In the genomic region with DNA sequence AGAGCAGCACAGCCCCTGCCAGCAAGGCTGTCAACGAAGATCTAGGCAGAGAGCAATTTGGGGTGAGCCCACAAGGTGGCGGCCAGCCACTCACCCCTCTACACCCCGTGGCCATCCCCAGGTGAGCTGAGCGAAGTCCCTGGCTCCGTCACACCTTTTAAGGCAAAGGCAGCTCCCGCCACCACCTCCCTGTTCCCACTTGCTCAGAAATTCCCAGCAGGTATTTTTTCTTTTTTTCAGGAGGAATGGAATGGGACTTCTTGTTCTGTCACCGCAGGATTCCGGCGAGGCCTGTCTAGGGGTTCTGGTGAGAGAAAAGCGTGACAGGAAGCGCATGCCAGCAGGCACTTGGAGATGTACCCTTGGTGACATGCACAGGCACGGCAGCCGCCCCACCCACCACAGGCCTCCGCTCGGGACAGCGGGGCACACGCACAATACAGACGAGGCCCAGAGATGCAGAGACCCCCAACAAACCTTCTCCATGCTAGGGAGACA, we compare ENCODE assay signal across 10 cellular contexts. TPM values are rescaled to one million over a fixed set of nuclear protein-coding genes. Genes with fewer than 3 reads are reported as not detected.
A peak's percentile ranks its signal among the peaks of the same experiment; 100 is the strongest.
DNase-seq lines count a peak whose midpoint lies in the region; ATAC-seq and TF ChIP-seq lines count a peak whose summit lies in the region.
"Had no signal": no experiment of that assay in that cellular context is flagged by ENCODE, and none has a peak within 500 bp of the region (broad histone marks: within the 10 kb centered on the region; RNA-seq: fewer than 3 reads in every experiment).

No MANE protein-coding gene starts in this region.

- peaks cover 10% of the 10 kb centered on the region for H3K4me1 ChIP-seq in Loucy (ENCODE audit: insufficient read depth, low read length, poor library complexity, severe bottlenecking)
- H3K4me1 ChIP-seq in ovary (ENCODE audit: insufficient read depth) = peaks cover 5% of the 10 kb centered on the region

- no peak for ATAC-seq in HG03280 (IDR thresholded peaks at IDR 0.05; ENCODE audit: unreplicated experiment)

- peak overlapping the region; percentile 68 to 81 for H3K4me3 Mint-ChIP-seq in CD14-positive monocyte
- H3K4me3 Mint-ChIP-seq in dendritic cell treated with granulocyte-macrophage colony-stimulating factor and Interleukin-4, amounts not matched to agents 40 ng/mL and 50 ng/mL, for 4 days = peak overlapping the region; percentile 51

- TF ChIP-seq POLR2A in ovary (IDR thresholded peaks at IDR 0.05) = no peak

- no peak for DNase-seq in CD14-positive monocyte (ENCODE audit: low spot score)
- DNase-seq in ovary = peak in 1 of 5 donors; percentile 27
- no peak for DNase-seq in NCI-H82 treated with DMSO at 0.1 percent for 48 hours (lab: John Stamatoyannopoulos, UW; ENCODE audit: unreplicated experiment)
- no peak for DNase-seq in cerebellar nuclear complex (lab: John Stamatoyannopoulos, UW)
- no peak for DNase-seq in dedifferentiated amniotic fluid mesenchymal stem cell (ENCODE audit: extremely low spot score)
- DNase-seq: cortex of kidney had no signal

- peaks cover 2 to 11% (median 4%) of the 10 kb centered on the region in 3 donors for H3K27me3 Mint-ChIP-seq in CD14-positive monocyte (ENCODE audit: low read depth in 3 of 3)
- no peaks in the 10 kb centered on the region for H3K27me3 Mint-ChIP-seq in dendritic cell treated with granulocyte-macrophage colony-stimulating factor and Interleukin-4, amounts not matched to agents 40 ng/mL and 50 ng/mL, for 4 days

- H3K36me3 ChIP-seq in Loucy (ENCODE audit: insufficient read depth, low read length) (peaks cover 35% of the 10 kb centered on the region), ovary (no peaks in the 10 kb centered on the region)

- peaks cover 25% of the 10 kb centered on the region for H3K79me2 ChIP-seq in Loucy (ENCODE audit: insufficient read depth, low read length)

- peak overlapping the region; percentile 57 for H3K27ac ChIP-seq in ovary

- peaks cover 29% of the 10 kb centered on the region for H4K20me1 ChIP-seq in Loucy (ENCODE audit: insufficient read depth, low read length, poor library complexity, severe bottlenecking)

- peaks cover 10% of the 10 kb centered on the region for H3F3A ChIP-seq in Loucy (ENCODE audit: low read depth)

- H3K27ac Mint-ChIP-seq in CD14-positive monocyte = peak overlapping the region; percentile 89 to 96 (median 94)
- H3K27ac Mint-ChIP-seq in dendritic cell treated with granulocyte-macrophage colony-stimulating factor and Interleukin-4, amounts not matched to agents 40 ng/mL and 50 ng/mL, for 4 days = peak overlapping the region; percentile 70

- H3K36me3 Mint-ChIP-seq in CD14-positive monocyte = peaks cover 28 to 32% of the 10 kb centered on the region in 2 donors
- peaks cover 36% of the 10 kb centered on the region for H3K36me3 Mint-ChIP-seq in dendritic cell treated with granulocyte-macrophage colony-stimulating factor and Interleukin-4, amounts not matched to agents 40 ng/mL and 50 ng/mL, for 4 days (ENCODE audit: low read depth)

- WGBS in ovary, 3 donors = 84 to 87% (median 86%) methylated on average over 18 of the region's 18 CpGs

- no peaks in the 10 kb centered on the region for H3K9me2 ChIP-seq in Loucy (replicated peaks; ENCODE audit: low read depth, low read length)

- H2AFZ ChIP-seq in Loucy (ENCODE audit: low read length) = no peak overlapping the region

- no peaks in the 10 kb centered on the region for H3K27me3 ChIP-seq in Loucy (ENCODE audit: insufficient read depth, low read length, poor library complexity, severe bottlenecking)
- no peaks in the 10 kb centered on the region for H3K27me3 ChIP-seq in ovary
- H3K27me3 ChIP-seq: pancreas had no signal

- no peaks in the 10 kb centered on the region for H3K9me3 ChIP-seq in Loucy (ENCODE audit: insufficient read depth, low read depth, low read length)
- no peaks in the 10 kb centered on the region for H3K9me3 ChIP-seq in ovary
- H3K9me3 ChIP-seq: pancreas had no signal

- TF ChIP-seq CTCF in CD14-positive monocyte (IDR thresholded peaks at IDR 0.05) (peak; percentile 59), Loucy (conservative IDR thresholded peaks at IDR 0.05; ENCODE audit: low read length) (peak; percentile 23; the same call in 1 of the 2 replicates), ovary (IDR thresholded peaks at IDR 0.05) (no peak)

- H3K4me3 ChIP-seq in Loucy (ENCODE audit: low read length, poor library complexity, severe bottlenecking) (no peak overlapping the region), ovary (no peak overlapping the region)
- H3K4me3 ChIP-seq: pancreas had no signal

- intact Hi-C loops in CD14-positive monocyte (cut with micrococcal nuclease) = loop anchor here in 1 of 2 donors (2.0 to 5.0 kb wide), 2 partner anchors 33 to 42 kb away; no protein-coding TSS in a partner anchor
- intact Hi-C loops in dendritic cell treated with granulocyte-macrophage colony-stimulating factor and Interleukin-4, amounts not matched to agents 40 ng/mL and 50 ng/mL, for 4 days (cut with micrococcal nuclease) = loop anchor here (10.0 kb wide), 1 partner anchor 435 kb away; a partner anchor contains a TSS
- intact Hi-C loops in ovary (cut with DNase I) = no loop called here

- H3K9ac ChIP-seq in Loucy (ENCODE audit: low read depth, low read length, poor library complexity, severe bottlenecking) = no peak overlapping the region

- peaks cover 42% of the 10 kb centered on the region for H3K4me1 Mint-ChIP-seq in CD14-positive monocyte
- H3K4me1 Mint-ChIP-seq in dendritic cell treated with granulocyte-macrophage colony-stimulating factor and Interleukin-4, amounts not matched to agents 40 ng/mL and 50 ng/mL, for 4 days (ENCODE audit: low read depth) = peaks cover 68% of the 10 kb centered on the region

- H3K4me2 ChIP-seq in Loucy (ENCODE audit: low read depth, low read length, poor library complexity, severe bottlenecking) = no peak overlapping the region

- peaks cover 0 to 4% (median 0%) of the 10 kb centered on the region in 7 donors for H3K9me3 Mint-ChIP-seq in CD14-positive monocyte
- H3K9me3 Mint-ChIP-seq in dendritic cell treated with granulocyte-macrophage colony-stimulating factor and Interleukin-4, amounts not matched to agents 40 ng/mL and 50 ng/mL, for 4 days = no peaks in the 10 kb centered on the region

- no peak for TF ChIP-seq EP300 in ovary (IDR thresholded peaks at IDR 0.05)

RNA-seq across cellular contexts. Expression of a gene that starts 10.0 kb away (rescaled TPM):
- polyA plus RNA-seq in CD14-positive monocyte (100 to 1,000 TPM; 604 to 698 TPM), ovary (1,000 to 10,000 TPM; 3,441 to 7,258 TPM)
- 1,000 to 10,000 TPM; 3,686 to 6,016 (median 4,727) TPM for total RNA-seq in ovary

RNA-seq across cellular contexts. Expression of a gene that starts 40.4 kb away (rescaled TPM):
- 10 to 100 TPM; 18.0 to 39.6 TPM for polyA plus RNA-seq in CD14-positive monocyte
- total RNA-seq in ovary = 100 to 1,000 TPM in 1 of 7 donors, 10 to 100 TPM in 6; 20.9 to 104 (median 74.7) TPM
- 10 to 100 TPM; 13.1 to 82.7 TPM for polyA plus RNA-seq in ovary

Comparison
In these comparisons a context has a peak if more than half of its experiments do, and no peak if none do; other contexts are left out.
1. CTCF ChIP-seq: peak in CD14-positive monocyte (single experiment) and Loucy (single experiment); none in ovary (0 of 3).
2. RNA of a gene that starts 10.0 kb away (polyA plus RNA-seq): 3,441 to 7,258 TPM in ovary; 604 to 698 TPM in CD14-positive monocyte; every median in the first group is over 4 times any median in the second.